ENCODE assay signal across 15 cellular contexts in the genomic region with DNA sequence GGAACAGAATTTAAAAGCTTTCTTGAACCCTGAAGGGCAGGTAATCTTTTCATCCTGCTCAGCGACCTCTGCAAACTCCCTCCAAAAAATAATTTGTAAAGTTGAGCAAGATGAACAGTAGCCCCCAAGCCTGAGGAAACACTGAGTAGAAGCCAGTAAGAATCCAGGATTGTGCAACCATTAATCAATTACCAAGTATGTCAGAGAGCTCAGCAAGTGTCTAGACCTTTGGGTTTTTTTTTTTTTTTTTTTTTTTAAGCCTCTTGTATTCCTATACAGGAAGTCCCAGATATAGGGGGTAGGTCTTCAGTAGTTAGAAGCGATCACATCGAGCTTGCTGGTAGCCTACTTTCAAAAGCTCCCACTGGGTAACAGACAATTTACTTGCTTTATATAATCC.
DNase-seq lines count a peak whose midpoint lies in the region; ATAC-seq and TF ChIP-seq lines count a peak whose summit lies in the region.
"Had no signal": no experiment of that assay in that cellular context is flagged by ENCODE, and none has a peak within 500 bp of the region (broad histone marks: within the 10 kb centered on the region; RNA-seq: fewer than 3 reads in every experiment).

No MANE protein-coding gene starts in this region.

- H3K27ac ChIP-seq in spleen = no peak overlapping the region
- H3K27ac ChIP-seq: HL-60 had no signal

- no peak for ATAC-seq in GM21528 (IDR thresholded peaks at IDR 0.05; ENCODE audit: low FRiP score, unreplicated experiment)
- ATAC-seq: CD8-positive, alpha-beta T cell; GM23338 had no signal

- DNase-seq in NB4 (ENCODE audit: low read depth) (peak; percentile 62), epithelial cell of proximal tubule (ENCODE audit: low read depth) (peak; percentile 58), kidney tubule cell (ENCODE audit: low spot score) (peak; percentile 65), NCI-H2107 (lab: John Stamatoyannopoulos, UW) (no peak), spleen (no peak), BE2C (no peak)
- DNase-seq: CD8-positive, alpha-beta T cell; COR-L47; DMS153; DMS79 treated with DMSO at 0.1 percent for 48 hours; EL; H7 had no signal

- H3K9me3 ChIP-seq in spleen = no peaks in the 10 kb centered on the region
- no peaks in the 10 kb centered on the region for H3K9me3 ChIP-seq in BE2C

- H3K36me3 ChIP-seq in spleen (no peaks in the 10 kb centered on the region), BE2C (no peaks in the 10 kb centered on the region)

- no peaks in the 10 kb centered on the region for H3K4me1 ChIP-seq in spleen
- peaks cover 19% of the 10 kb centered on the region for H3K4me1 ChIP-seq in BE2C

- peaks cover 0 to under 1% (median 0%) of the 10 kb centered on the region in 7 donors for H3K27me3 ChIP-seq in spleen (replicated peaks in 1 of 7)
- H3K27me3 ChIP-seq in BE2C = no peaks in the 10 kb centered on the region

- 83 to 91% (median 86%) methylated on average over 3 of the region's 3 CpGs for WGBS in spleen, 5 donors

- TF ChIP-seq CTCF in NB4 (IDR thresholded peaks at IDR 0.05; ENCODE audit: low read depth, low read length) (no peak), epithelial cell of proximal tubule (conservative IDR thresholded peaks at IDR 0.05; ENCODE audit: low read depth, low read length) (no peak), spleen (IDR thresholded peaks at IDR 0.05 in 8 of 11, conservative IDR thresholded peaks at IDR 0.05 in 3 of 11) (no peak), BE2C (IDR thresholded peaks at IDR 0.05; ENCODE audit: low read depth, low read length) (no peak)

- intact Hi-C loops in spleen (cut with DNase I; ENCODE audit: low total_unique reads) = no loop called here

- TF ChIP-seq POLR2A in NB4 (IDR thresholded peaks at IDR 0.05; ENCODE audit: extremely low read depth, insufficient read length) (no peak), spleen (IDR thresholded peaks at IDR 0.05) (no peak)

- H3K4me3 ChIP-seq in NB4 (ENCODE audit: low read depth, low read length) (no peak overlapping the region), epithelial cell of proximal tubule (ENCODE audit: low read depth, low read length) (no peak overlapping the region), spleen (no peak overlapping the region), BE2C (ENCODE audit: low read depth, low read length) (no peak overlapping the region)
- H3K4me3 ChIP-seq: GM23338 had no signal

Comparison
In these comparisons a context has a peak if more than half of its experiments do, and no peak if none do; other contexts are left out.
1. DNase-seq: peak in NB4 (single experiment), epithelial cell of proximal tubule (single experiment) and kidney tubule cell (single experiment); none in NCI-H2107 (single experiment), spleen (single experiment) and BE2C (single experiment).